16 cellular contexts compared by ENCODE assay signal in genomic region chrX:17792842-17793241, GRCh38.
"Had no signal": no experiment of that assay in that cellular context is flagged by ENCODE, and none has a peak within 500 bp of the region (broad histone marks: within the 10 kb centered on the region; RNA-seq: fewer than 3 reads in every experiment).

No MANE protein-coding gene starts in this region.

- H3K27me3 ChIP-seq: ascending aorta, sigmoid colon had no signal

- H3K9me3 ChIP-seq: ascending aorta, lower lobe of right lung, sigmoid colon, spleen had no signal

- ATAC-seq: activated T-helper 17 cell treated with anti-CD3 and anti-CD28 coated beads, Interleukin-2, amount 50 U/mL, for 72 hours; lower lobe of right lung had no signal

- H3K27ac ChIP-seq: ascending aorta, epithelial cell of prostate, lower lobe of right lung, sigmoid colon, spleen had no signal

- H3K27me3 Mint-ChIP-seq: activated T-helper 17 cell treated with anti-CD3 and anti-CD28 coated beads, Interleukin-2, amount 50 U/mL, for 72 hours had no signal

- H3K4me1 ChIP-seq: ascending aorta, lower lobe of right lung, sigmoid colon, spleen had no signal

- DNase-seq: activated CD4-positive, alpha-beta T cell treated with anti-CD3 and anti-CD28 coated beads for 1 hour; activated CD4-positive, alpha-beta T cell treated with anti-CD3 and anti-CD28 coated beads, Interleukin-2, amount 50 U/mL, for 4 hours; activated naive CD4-positive, alpha-beta T cell treated with anti-CD3 and anti-CD28 coated beads for 36 hours; activated T-cell treated with anti-CD3 and anti-CD28 coated beads for 4 hours; dermis blood vessel endothelial cell; foreskin melanocyte; immature natural killer cell; lower lobe of right lung; midbrain; sigmoid colon; spleen; stimulated activated CD4-positive, alpha-beta T cell treated with anti-CD3 and anti-CD28 coated beads, Interleukin-1b, Interleukin-23, amount 100 ng/mL, for 48 hours had no signal

- H3K4me3 ChIP-seq: ascending aorta, lower lobe of right lung, sigmoid colon, spleen had no signal

- H3K27ac Mint-ChIP-seq: activated naive CD4-positive, alpha-beta T cell treated with anti-CD3 and anti-CD28 coated beads for 36 hours; activated T-helper 17 cell treated with anti-CD3 and anti-CD28 coated beads, Interleukin-2, amount 50 U/mL, for 72 hours; immature natural killer cell had no signal

- H3K36me3 ChIP-seq: ascending aorta, lower lobe of right lung, sigmoid colon, spleen had no signal

- H3K4me3 Mint-ChIP-seq: activated naive CD4-positive, alpha-beta T cell treated with anti-CD3 and anti-CD28 coated beads for 36 hours; activated T-helper 17 cell treated with anti-CD3 and anti-CD28 coated beads, Interleukin-2, amount 50 U/mL, for 72 hours; immature natural killer cell; neural crest cell had no signal

- H3K36me3 Mint-ChIP-seq: immature natural killer cell had no signal

- H3K4me1 Mint-ChIP-seq: activated T-helper 17 cell treated with anti-CD3 and anti-CD28 coated beads, Interleukin-2, amount 50 U/mL, for 72 hours; immature natural killer cell had no signal

- H3K9me3 Mint-ChIP-seq: activated naive CD4-positive, alpha-beta T cell treated with anti-CD3 and anti-CD28 coated beads for 36 hours; activated T-helper 17 cell treated with anti-CD3 and anti-CD28 coated beads, Interleukin-2, amount 50 U/mL, for 72 hours; immature natural killer cell had no signal
